In genomic region chr17:51389875-51390274, GRCh38 we compare ENCODE assay signal across 22 cellular contexts.
DNase-seq lines count a peak whose midpoint lies in the region; FAIRE-seq and TF ChIP-seq lines count a peak whose summit lies in the region.
"Had no signal": no experiment of that assay in that cellular context is flagged by ENCODE, and none has a peak within 500 bp of the region (broad histone marks: within the 10 kb centered on the region; RNA-seq: fewer than 3 reads in every experiment).

No MANE protein-coding gene starts in this region.

- H3K4me1 ChIP-seq in HEK293 (ENCODE audit: control insufficient read depth, insufficient read depth, low read length) (no peaks in the 10 kb centered on the region), endothelial cell of umbilical vein (ENCODE audit: control insufficient read depth, extremely low read depth, insufficient read depth, low read length) (no peaks in the 10 kb centered on the region)

- no peaks in the 10 kb centered on the region for H3K9me1 ChIP-seq in endothelial cell of umbilical vein (replicated peaks; ENCODE audit: control insufficient read depth, extremely low read depth, insufficient read depth, low read length)

- TF ChIP-seq CTCF in HEK293 (tag by site-specific recombination; IDR thresholded peaks at IDR 0.05): no peak
- TF ChIP-seq CTCF in coronary artery (IDR thresholded peaks at IDR 0.05): no peak
- no peak for TF ChIP-seq CTCF in endothelial cell of umbilical vein (IDR thresholded peaks at IDR 0.05; ENCODE audit: extremely low read depth in 1 of 2, insufficient read depth in 1 of 2, low read depth in 1 of 2, low read length in 2 of 2)
- TF ChIP-seq CTCF in MCF 10A (IDR thresholded peaks at IDR 0.05; ENCODE audit: unreplicated experiment): no peak

- peaks cover 75% of the 10 kb centered on the region for H3K27me3 Mint-ChIP-seq in MCF 10A (ENCODE audit: insufficient read depth, unreplicated experiment)
- H3K27me3 Mint-ChIP-seq in activated CD4-positive, alpha-beta memory T cell treated with anti-CD3 and anti-CD28 coated beads for 36 hours: peaks cover 3% of the 10 kb centered on the region

- no peak overlapping the region for H3K4me3 ChIP-seq in HEK293 (ENCODE audit: low read depth, low read length)
- no peak overlapping the region for H3K4me3 ChIP-seq in coronary artery
- H3K4me3 ChIP-seq in endothelial cell of umbilical vein (replicated peaks in 1 of 3; ENCODE audit: insufficient read depth in 1 of 3, low read depth in 1 of 3, low read length in 3 of 3): no peak overlapping the region
- H3K4me3 ChIP-seq: BLaER1 treated with 17β-estradiol and CSF1 and Interleukin-3, amounts not matched to agents 10 nM and 100 nM had no signal

- H3K9me3 ChIP-seq in HEK293 (ENCODE audit: control insufficient read depth, insufficient read depth, low read depth, low read length) (no peaks in the 10 kb centered on the region), endothelial cell of umbilical vein (replicated peaks; ENCODE audit: control insufficient read depth, insufficient read depth, low read length) (no peaks in the 10 kb centered on the region)
- H3K9me3 ChIP-seq: BLaER1 treated with 17β-estradiol and CSF1 and Interleukin-3, amounts not matched to agents 10 nM and 100 nM; Caco-2 had no signal

- TF ChIP-seq POLR2A in endothelial cell of umbilical vein (IDR thresholded peaks at IDR 0.05; ENCODE audit: low read depth, low read length): no peak

- peaks cover 7% of the 10 kb centered on the region for H3K36me3 Mint-ChIP-seq in MCF 10A (ENCODE audit: insufficient read depth, unreplicated experiment)
- H3K36me3 Mint-ChIP-seq in activated CD4-positive, alpha-beta memory T cell treated with anti-CD3 and anti-CD28 coated beads for 36 hours: no peaks in the 10 kb centered on the region
- H3K36me3 Mint-ChIP-seq: CD8-positive, alpha-beta T cell had no signal

- H2AFZ ChIP-seq in endothelial cell of umbilical vein (ENCODE audit: low read depth, low read length): no peak overlapping the region

- no peaks in the 10 kb centered on the region for H4K20me1 ChIP-seq in endothelial cell of umbilical vein (replicated peaks; ENCODE audit: control insufficient read depth, extremely low read depth, insufficient read depth, low read length)
- H4K20me1 ChIP-seq: BLaER1 treated with 17β-estradiol and CSF1 and Interleukin-3, amounts not matched to agents 10 nM and 100 nM had no signal

- intact Hi-C loops in endothelial cell of umbilical vein (cut with micrococcal nuclease): no loop called here
- intact Hi-C loops in MCF 10A (cut with micrococcal nuclease): no loop called here
- intact Hi-C loops in activated CD4-positive, alpha-beta memory T cell treated with anti-CD3 and anti-CD28 coated beads for 36 hours (cut with micrococcal nuclease): no loop called here

- dilution Hi-C loops in endothelial cell of umbilical vein (cut with MboI; ENCODE audit: extremely low pct_ligation_motif_present, low sequenced_read_pairs): no loop called here

- H3K9ac ChIP-seq in endothelial cell of umbilical vein (replicated peaks; ENCODE audit: extremely low read depth, insufficient read depth, low read length): no peak overlapping the region
- H3K9ac ChIP-seq: BLaER1 treated with 17β-estradiol and CSF1 and Interleukin-3, amounts not matched to agents 10 nM and 100 nM had no signal

- BruUV-seq in endothelial cell of umbilical vein (replicated peaks; lab: Mats Ljungman, UMichigan) (no TSS peak), MCF 10A (replicated peaks; lab: Mats Ljungman, UMichigan) (no TSS peak)

- no peak overlapping the region for H3K27ac Mint-ChIP-seq in MCF 10A (ENCODE audit: low read depth, unreplicated experiment)
- no peak overlapping the region for H3K27ac Mint-ChIP-seq in activated CD4-positive, alpha-beta memory T cell treated with anti-CD3 and anti-CD28 coated beads for 36 hours
- H3K27ac Mint-ChIP-seq: B cell; CD4-positive, alpha-beta T cell; CD8-positive, alpha-beta T cell had no signal

- H3K27me3 ChIP-seq in endothelial cell of umbilical vein (ENCODE audit: control insufficient read depth in 2 of 2, insufficient read depth in 2 of 2, low read length in 2 of 2): no peaks in the 10 kb centered on the region
- H3K27me3 ChIP-seq: BLaER1 treated with 17β-estradiol and CSF1 and Interleukin-3, amounts not matched to agents 10 nM and 100 nM had no signal

- H3K9me3 Mint-ChIP-seq in MCF 10A (ENCODE audit: unreplicated experiment): no peaks in the 10 kb centered on the region
- no peaks in the 10 kb centered on the region for H3K9me3 Mint-ChIP-seq in activated CD4-positive, alpha-beta memory T cell treated with anti-CD3 and anti-CD28 coated beads for 36 hours
- H3K9me3 Mint-ChIP-seq: CD4-positive, alpha-beta T cell; CD8-positive, alpha-beta T cell had no signal

- H3K36me3 ChIP-seq in HEK293 (ENCODE audit: control insufficient read depth in 2 of 2, insufficient read depth in 1 of 2, low read length in 2 of 2): no peaks in the 10 kb centered on the region
- H3K36me3 ChIP-seq in endothelial cell of umbilical vein (ENCODE audit: control insufficient read depth in 2 of 2, extremely low read depth in 1 of 2, insufficient read depth in 2 of 2, low read length in 2 of 2): no peaks in the 10 kb centered on the region
- H3K36me3 ChIP-seq: BLaER1 treated with 17β-estradiol and CSF1 and Interleukin-3, amounts not matched to agents 10 nM and 100 nM had no signal

- DNase-seq in coronary artery (ENCODE audit: low spot score) (peak; percentile 1), endothelial cell of umbilical vein (ENCODE audit: low read depth, low spot score) (no peak), MCF 10A (ENCODE audit: unreplicated experiment) (no peak)
- no peak for DNase-seq in activated CD4-positive, alpha-beta memory T cell treated with anti-CD3 and anti-CD28 coated beads for 36 hours
- DNase-seq in central memory CD4-positive, alpha-beta T cell: no peak
- DNase-seq: 8988T; AML-193; Caco-2; Calu3; CD4-positive, alpha-beta T cell; CD8-positive, alpha-beta T cell; DMS79 treated with DMSO at 0.1 percent for 48 hours; GF-D8 had no signal

- POLR2A ChIA-PET in HEK293 (lab: Yijun Ruan, JAX) (no interaction called here), endothelial cell of umbilical vein (lab: Charles Lee) (no interaction called here), MCF 10A (lab: Yijun Ruan, JAX) (no interaction called here)
- POLR2A ChIA-PET in activated CD4-positive, alpha-beta memory T cell treated with anti-CD3 and anti-CD28 coated beads for 36 hours (lab: Charles Lee): no interaction called here

- FAIRE-seq in endothelial cell of umbilical vein (lab: Jason Lieb, UNC): peak; percentile 47
- FAIRE-seq: A204.1, D721Med, G401.6, GM12891, GM19239 had no signal

- CTCF ChIA-PET in HEK293 (lab: Yijun Ruan, JAX): interaction anchor here (0.8 kb wide), 1 partner anchor 344 kb away, joined by 8 read pairs; no protein-coding TSS in a partner anchor
- CTCF ChIA-PET in endothelial cell of umbilical vein (lab: Charles Lee): interaction anchor here (0.8 kb wide), 1 partner anchor 15 kb away, joined by 3 read pairs; no protein-coding TSS in a partner anchor
- CTCF ChIA-PET in MCF 10A (lab: Yijun Ruan, JAX): interaction anchor here (5.7 kb wide), 1 partner anchor 18 kb away, joined by 19 read pairs; no protein-coding TSS in a partner anchor
- CTCF ChIA-PET in activated CD4-positive, alpha-beta memory T cell treated with anti-CD3 and anti-CD28 coated beads for 36 hours (lab: Charles Lee): no interaction called here

- H3K4me1 Mint-ChIP-seq in MCF 10A (ENCODE audit: insufficient read depth, unreplicated experiment): peaks cover 9% of the 10 kb centered on the region
- no peaks in the 10 kb centered on the region for H3K4me1 Mint-ChIP-seq in activated CD4-positive, alpha-beta memory T cell treated with anti-CD3 and anti-CD28 coated beads for 36 hours (ENCODE audit: low read depth)
- H3K4me1 Mint-ChIP-seq: B cell had no signal

- H3K27ac ChIP-seq in HEK293 (ENCODE audit: extremely low read depth, low read depth, low read length) (no peak overlapping the region), coronary artery (no peak overlapping the region), endothelial cell of umbilical vein (ENCODE audit: insufficient read depth, low read depth, low read length) (no peak overlapping the region)
- H3K27ac ChIP-seq: BLaER1 treated with 17β-estradiol and CSF1 and Interleukin-3, amounts not matched to agents 10 nM and 100 nM; C4-2B had no signal

- no peaks in the 10 kb centered on the region for H3K79me2 ChIP-seq in endothelial cell of umbilical vein (ENCODE audit: control insufficient read depth, insufficient read depth, low read length)

- H3K4me3 Mint-ChIP-seq in MCF 10A (ENCODE audit: unreplicated experiment): no peak overlapping the region
- no peak overlapping the region for H3K4me3 Mint-ChIP-seq in activated CD4-positive, alpha-beta memory T cell treated with anti-CD3 and anti-CD28 coated beads for 36 hours
- H3K4me3 Mint-ChIP-seq: B cell; CD4-positive, alpha-beta T cell; CD8-positive, alpha-beta T cell had no signal

- H3K4me2 ChIP-seq in endothelial cell of umbilical vein (ENCODE audit: insufficient read depth, low read length): no peak overlapping the region
- H3K4me2 ChIP-seq: BLaER1 treated with 17β-estradiol and CSF1 and Interleukin-3, amounts not matched to agents 10 nM and 100 nM had no signal

TF ChIP-seq in HEK293, 187 proteins besides CTCF, POLR2A, EP300 and RAD21:
- TF ChIP-seq GLI4 (tag by site-specific recombination; IDR thresholded peaks at IDR 0.05): no peak
- peak; percentile 91 for TF ChIP-seq ZNF239 (tag by site-specific recombination; IDR thresholded peaks at IDR 0.05)

TF ChIP-seq in endothelial cell of umbilical vein, 7 proteins besides CTCF, POLR2A, EP300 and RAD21:
- TF ChIP-seq GATA2 (IDR thresholded peaks at IDR 0.05; ENCODE audit: insufficient read depth, insufficient read length, low read depth, low read length): no peak
- TF ChIP-seq JUN (IDR thresholded peaks at IDR 0.05; ENCODE audit: borderline replicate concordance, insufficient read depth, insufficient read length, low read depth): no peak
- TF ChIP-seq FOS (IDR thresholded peaks at IDR 0.05; ENCODE audit: borderline replicate concordance, insufficient read depth, low read length): no peak
- TF ChIP-seq MYC (IDR thresholded peaks at IDR 0.05; ENCODE audit: low read depth, low read length): no peak
- TF ChIP-seq EZH2 (IDR thresholded peaks at IDR 0.05; ENCODE audit: borderline replicate concordance, low read depth, low read length, severe bottlenecking): no peak
- no peak for TF ChIP-seq POLR2AphosphoS5 (IDR thresholded peaks at IDR 0.05; ENCODE audit: insufficient read depth, low read depth, low read length)
- no peak for TF ChIP-seq MAX (IDR thresholded peaks at IDR 0.05; ENCODE audit: insufficient read depth, insufficient read length)
